ENCODE assay signal across 19 cellular contexts in genomic region chr4:41728571-41728908, GRCh38. TPM values are rescaled to one million over a fixed set of nuclear protein-coding genes. Genes with fewer than 3 reads are reported as not detected.
"Had no signal": no experiment of that assay in that cellular context is flagged by ENCODE, and none has a peak within 500 bp of the region (broad histone marks: within the 10 kb centered on the region; RNA-seq: fewer than 3 reads in every experiment).

No MANE protein-coding gene starts in this region.

- DNase-seq: activated CD4-positive, alpha-beta T cell treated with anti-CD3 and anti-CD28 coated beads, Interleukin-2, amount 50 U/mL, for 4 hours; activated naive CD4-positive, alpha-beta T cell; activated naive CD8-positive, alpha-beta T cell treated with anti-CD3 and anti-CD28 coated beads for 36 hours; anterior cingulate cortex; mesendoderm; naive thymus-derived CD4-positive, alpha-beta T cell; T-helper 17 cell; uterus had no signal

- H3K27ac ChIP-seq: coronary artery, prostate gland, right atrium auricular region, tibial nerve, uterus had no signal

- ATAC-seq: naive thymus-derived CD4-positive, alpha-beta T cell; T-helper 17 cell had no signal

- H3K9me3 ChIP-seq: prostate gland, uterus had no signal

- H3K4me1 ChIP-seq: prostate gland, right atrium auricular region, tibial nerve, uterus had no signal

- H3K36me3 ChIP-seq: prostate gland, right atrium auricular region, tibial nerve, uterus had no signal

- H3K4me3 ChIP-seq: coronary artery, prostate gland, right atrium auricular region, tibial nerve, uterus had no signal

- H3K27me3 ChIP-seq: right atrium auricular region, tibial nerve, uterus had no signal

RNA-seq across cellular contexts. Expression of gene PHOX2B, which starts 20.0 kb away (rescaled TPM):
- total RNA-seq: activated CD8-positive, alpha-beta memory T cell treated with anti-CD3 and anti-CD28 coated beads for 36 hours; activated naive CD8-positive, alpha-beta T cell treated with anti-CD3 and anti-CD28 coated beads for 36 hours; activated T-helper 1 cell treated with anti-CD3 and anti-CD28 coated beads, Interleukin-12 subunit alpha, Interleukin-12 subunit beta, Interleukin-2, Interleukin-4 antibody, amounts not matched to agents 30 ng/mL and 10 ng/mL and 1 ng/mL, durations not matched to agents 14 hours and 24 hours and 36 hours; glomerular endothelial cell; lower leg skin; naive thymus-derived CD4-positive, alpha-beta T cell; osteocyte; prostate gland; right atrium auricular region; skeletal muscle tissue; T-helper 17 cell; tibial nerve; uterus had no signal
- polyA plus RNA-seq: esophagus; naive thymus-derived CD4-positive, alpha-beta T cell had no signal
